25 cellular contexts compared by ENCODE assay signal in genomic region chr4:155047755-155048154, GRCh38.
DNase-seq lines count a peak whose midpoint lies in the region; ATAC-seq, FAIRE-seq and TF ChIP-seq lines count a peak whose summit lies in the region.
"Had no signal": no experiment of that assay in that cellular context is flagged by ENCODE, and none has a peak within 500 bp of the region (broad histone marks: within the 10 kb centered on the region; RNA-seq: fewer than 3 reads in every experiment).

No MANE protein-coding gene starts in this region.

- BruUV-seq in MCF 10A (replicated peaks; lab: Mats Ljungman, UMichigan), result no TSS peak

- H2AFZ ChIP-seq in neural progenitor cell (replicated peaks), result no peak overlapping the region

- H3K9me3 ChIP-seq in breast epithelium (peaks cover 10 to 11% of the 10 kb centered on the region in 2 donors), neural progenitor cell (ENCODE audit: low read depth) (no peaks in the 10 kb centered on the region), psoas muscle (no peaks in the 10 kb centered on the region)
- H3K9me3 ChIP-seq in naive thymus-derived CD4-positive, alpha-beta T cell (ENCODE audit: control insufficient read depth in 2 of 3, low read length in 3 of 3), result no peaks in the 10 kb centered on the region

- no peak overlapping the region for H3K4me2 ChIP-seq in neural progenitor cell

- no peak for TF ChIP-seq CTCF in MCF 10A (IDR thresholded peaks at IDR 0.05; ENCODE audit: unreplicated experiment)
- TF ChIP-seq CTCF in breast epithelium (IDR thresholded peaks at IDR 0.05), result no peak
- no peak for TF ChIP-seq CTCF in bronchial epithelial cell (IDR thresholded peaks at IDR 0.05; ENCODE audit: insufficient read depth, low read length, severe bottlenecking)
- TF ChIP-seq CTCF in neural progenitor cell (IDR thresholded peaks at IDR 0.05), result no peak
- no peak for TF ChIP-seq CTCF in activated CD8-positive, alpha-beta T cell treated with anti-CD3 and anti-CD28 coated beads for 36 hours (IDR thresholded peaks at IDR 0.05)
- no peak for TF ChIP-seq CTCF in psoas muscle (IDR thresholded peaks at IDR 0.05)

- no peak for ATAC-seq in naive thymus-derived CD4-positive, alpha-beta T cell
- ATAC-seq in activated CD8-positive, alpha-beta T cell treated with anti-CD3 and anti-CD28 coated beads for 36 hours, result no peak
- ATAC-seq in psoas muscle, result no peak
- ATAC-seq: foreskin keratinocyte, mucosa of descending colon had no signal

- H3K27ac ChIP-seq in breast epithelium (no peak overlapping the region), neural progenitor cell (no peak overlapping the region), psoas muscle (no peak overlapping the region)
- H3K27ac ChIP-seq in naive thymus-derived CD4-positive, alpha-beta T cell (ENCODE audit: low read depth, low read length), result no peak overlapping the region
- H3K27ac ChIP-seq: 22Rv1, foreskin keratinocyte, spleen had no signal

- H3K4me3 ChIP-seq in breast epithelium, result no peak overlapping the region
- no peak overlapping the region for H3K4me3 ChIP-seq in bronchial epithelial cell (ENCODE audit: low read depth, low read length)
- H3K4me3 ChIP-seq in naive thymus-derived CD4-positive, alpha-beta T cell (ENCODE audit: low read length), result no peak overlapping the region
- H3K4me3 ChIP-seq in neural progenitor cell, result no peak overlapping the region
- no peak overlapping the region for H3K4me3 ChIP-seq in psoas muscle
- H3K4me3 ChIP-seq: mucosa of descending colon, spleen had no signal

- WGBS in psoas muscle, 3 donors, result 65 to 73% (median 71%) methylated on average over 2 of the region's 2 CpGs

- H3K36me3 Mint-ChIP-seq in MCF 10A (ENCODE audit: insufficient read depth, unreplicated experiment) (peaks cover 2% of the 10 kb centered on the region), neural progenitor cell (no peaks in the 10 kb centered on the region)
- H3K36me3 Mint-ChIP-seq in naive thymus-derived CD4-positive, alpha-beta T cell, result no peaks in the 10 kb centered on the region
- no peaks in the 10 kb centered on the region for H3K36me3 Mint-ChIP-seq in activated CD8-positive, alpha-beta T cell treated with anti-CD3 and anti-CD28 coated beads for 36 hours (ENCODE audit: low read depth)
- H3K36me3 Mint-ChIP-seq: CD4-positive, alpha-beta memory T cell had no signal

- FAIRE-seq in bronchial epithelial cell (lab: Jason Lieb, UNC), result no peak

- H3K36me3 ChIP-seq in breast epithelium, result no peaks in the 10 kb centered on the region
- H3K36me3 ChIP-seq in bronchial epithelial cell (ENCODE audit: control insufficient read depth, insufficient read depth, low read length), result no peaks in the 10 kb centered on the region
- no peaks in the 10 kb centered on the region for H3K36me3 ChIP-seq in naive thymus-derived CD4-positive, alpha-beta T cell (ENCODE audit: control insufficient read depth in 2 of 3, insufficient read depth in 3 of 3, low read length in 3 of 3)
- no peaks in the 10 kb centered on the region for H3K36me3 ChIP-seq in neural progenitor cell
- no peaks in the 10 kb centered on the region for H3K36me3 ChIP-seq in psoas muscle (ENCODE audit: insufficient read depth in 1 of 2, low read depth in 1 of 2)
- H3K36me3 ChIP-seq: spleen had no signal

- H3K9me3 Mint-ChIP-seq in MCF 10A (ENCODE audit: unreplicated experiment) (no peaks in the 10 kb centered on the region), neural progenitor cell (peaks cover 11% of the 10 kb centered on the region)
- peaks cover 0 to 6% (median under 1%) of the 10 kb centered on the region in 11 donors for H3K9me3 Mint-ChIP-seq in naive thymus-derived CD4-positive, alpha-beta T cell
- H3K9me3 Mint-ChIP-seq in activated CD8-positive, alpha-beta T cell treated with anti-CD3 and anti-CD28 coated beads for 36 hours, result no peaks in the 10 kb centered on the region

- H3K27me3 Mint-ChIP-seq in MCF 10A (ENCODE audit: insufficient read depth, unreplicated experiment) (no peaks in the 10 kb centered on the region), neural progenitor cell (ENCODE audit: insufficient read depth, low read depth) (no peaks in the 10 kb centered on the region)
- peaks cover 0 to 8% (median 0%) of the 10 kb centered on the region in 5 donors for H3K27me3 Mint-ChIP-seq in naive thymus-derived CD4-positive, alpha-beta T cell
- H3K27me3 Mint-ChIP-seq in activated CD8-positive, alpha-beta T cell treated with anti-CD3 and anti-CD28 coated beads for 36 hours, result no peaks in the 10 kb centered on the region
- H3K27me3 Mint-ChIP-seq: CD4-positive, alpha-beta memory T cell had no signal

- H3K79me2 ChIP-seq in neural progenitor cell (ENCODE audit: low read depth), result no peaks in the 10 kb centered on the region

- H3K27ac Mint-ChIP-seq in MCF 10A (ENCODE audit: low read depth, unreplicated experiment) (no peak overlapping the region), neural progenitor cell (no peak overlapping the region)
- H3K27ac Mint-ChIP-seq in naive thymus-derived CD4-positive, alpha-beta T cell, result no peak overlapping the region
- no peak overlapping the region for H3K27ac Mint-ChIP-seq in activated CD8-positive, alpha-beta T cell treated with anti-CD3 and anti-CD28 coated beads for 36 hours
- H3K27ac Mint-ChIP-seq: CD4-positive, alpha-beta memory T cell had no signal

- DNase-seq in MCF 10A (ENCODE audit: unreplicated experiment) (peak; percentile 3), breast epithelium (ENCODE audit: low spot score in 2 of 2) (no peak), bronchial epithelial cell (ENCODE audit: low read depth) (peak; percentile 55), fibroblast of the conjunctiva (ENCODE audit: low read depth) (peak; percentile 10), neural progenitor cell (ENCODE audit: low spot score) (no peak), psoas muscle (no peak)
- DNase-seq in naive thymus-derived CD4-positive, alpha-beta T cell, result no peak
- DNase-seq in activated CD8-positive, alpha-beta T cell treated with anti-CD3 and anti-CD28 coated beads for 36 hours, result no peak
- DNase-seq: activated naive CD4-positive, alpha-beta T cell treated with Interleukin-2 at 50 U/mL for 16 hours; activated T-cell treated with anti-CD3 and anti-CD28 coated beads, Interleukin-2, amount 50 U/mL, for 48 hours; CD4-positive, alpha-beta memory T cell; hypothalamus; islet precursor cell; Kasumi-1; mucosa of descending colon; NCI-H1092; NCI-H1930; NCI-H2227 treated with DMSO at 0.1 percent for 48 hours; NCI-H82; SIG-M5; spleen; stimulated activated CD4-positive, alpha-beta T cell treated with anti-CD3 and anti-CD28 coated beads, Interleukin-4, amount 100 ng/mL, for 24 hours; stimulated activated naive CD4-positive, alpha-beta T cell treated with Interleukin-2 at 50 U/mL for 16 hours had no signal

- CTCF ChIA-PET in MCF 10A (lab: Yijun Ruan, JAX), result interaction anchor here (0.7 to 1.4 kb wide), 4 partner anchors 13 to 255 kb away, joined by 3 to 4 read pairs (median 3); no protein-coding TSS in a partner anchor
- CTCF ChIA-PET in naive thymus-derived CD4-positive, alpha-beta T cell (lab: Charles Lee), result no interaction called here
- CTCF ChIA-PET in activated CD8-positive, alpha-beta T cell treated with anti-CD3 and anti-CD28 coated beads for 36 hours (lab: Charles Lee), result no interaction called here

- no peak for TF ChIP-seq POLR2A in breast epithelium (IDR thresholded peaks at IDR 0.05)

- H3F3A ChIP-seq in neural progenitor cell (ENCODE audit: low read depth), result no peaks in the 10 kb centered on the region

- H3K4me1 Mint-ChIP-seq in MCF 10A (ENCODE audit: insufficient read depth, unreplicated experiment) (no peaks in the 10 kb centered on the region), neural progenitor cell (no peaks in the 10 kb centered on the region)
- no peaks in the 10 kb centered on the region for H3K4me1 Mint-ChIP-seq in naive thymus-derived CD4-positive, alpha-beta T cell
- H3K4me1 Mint-ChIP-seq in activated CD8-positive, alpha-beta T cell treated with anti-CD3 and anti-CD28 coated beads for 36 hours (ENCODE audit: low read depth), result no peaks in the 10 kb centered on the region
- H3K4me1 Mint-ChIP-seq: CD4-positive, alpha-beta memory T cell had no signal

- H3K4me1 ChIP-seq in breast epithelium (no peaks in the 10 kb centered on the region), neural progenitor cell (no peaks in the 10 kb centered on the region), psoas muscle (no peaks in the 10 kb centered on the region)
- no peaks in the 10 kb centered on the region for H3K4me1 ChIP-seq in naive thymus-derived CD4-positive, alpha-beta T cell (ENCODE audit: control insufficient read depth in 2 of 2, insufficient read depth in 2 of 2, low read length in 2 of 2)
- H3K4me1 ChIP-seq: foreskin keratinocyte, spleen had no signal

- no peak overlapping the region for H3K9ac ChIP-seq in neural progenitor cell

- no peaks in the 10 kb centered on the region for H4K20me1 ChIP-seq in neural progenitor cell (ENCODE audit: low read depth)

- H3K4me3 Mint-ChIP-seq in MCF 10A (ENCODE audit: unreplicated experiment), result no peak overlapping the region
- no peak overlapping the region for H3K4me3 Mint-ChIP-seq in naive thymus-derived CD4-positive, alpha-beta T cell
- no peak overlapping the region for H3K4me3 Mint-ChIP-seq in neural progenitor cell
- no peak overlapping the region for H3K4me3 Mint-ChIP-seq in activated CD8-positive, alpha-beta T cell treated with anti-CD3 and anti-CD28 coated beads for 36 hours
- H3K4me3 Mint-ChIP-seq: CD4-positive, alpha-beta memory T cell had no signal

- intact Hi-C loops in MCF 10A (cut with micrococcal nuclease), result no loop called here
- intact Hi-C loops in breast epithelium (cut with DNase I; ENCODE audit: low total_unique reads), result no loop called here
- intact Hi-C loops in naive thymus-derived CD4-positive, alpha-beta T cell (cut with micrococcal nuclease), result no loop called here
- intact Hi-C loops in activated CD8-positive, alpha-beta T cell treated with anti-CD3 and anti-CD28 coated beads for 36 hours (cut with micrococcal nuclease), result no loop called here
- intact Hi-C loops in psoas muscle (cut with DNase I), result no loop called here

- POLR2A ChIA-PET in MCF 10A (lab: Yijun Ruan, JAX), result interaction anchor here (1.0 kb wide), 1 partner anchor 9 kb away, joined by 3 read pairs; no protein-coding TSS in a partner anchor
- POLR2A ChIA-PET in naive thymus-derived CD4-positive, alpha-beta T cell (lab: Charles Lee), result no interaction called here
- POLR2A ChIA-PET in activated CD8-positive, alpha-beta T cell treated with anti-CD3 and anti-CD28 coated beads for 36 hours (lab: Charles Lee), result interaction anchor here (0.8 kb wide), 1 partner anchor 11 kb away, joined by 4 read pairs; no protein-coding TSS in a partner anchor

- H3K27me3 ChIP-seq in breast epithelium (no peaks in the 10 kb centered on the region), bronchial epithelial cell (ENCODE audit: control insufficient read depth, insufficient read depth, low read length) (no peaks in the 10 kb centered on the region), neural progenitor cell (no peaks in the 10 kb centered on the region), psoas muscle (ENCODE audit: insufficient read depth in 3 of 3, low read length in 2 of 3) (no peaks in the 10 kb centered on the region)
- no peaks in the 10 kb centered on the region for H3K27me3 ChIP-seq in naive thymus-derived CD4-positive, alpha-beta T cell (ENCODE audit: control insufficient read depth in 2 of 2, insufficient read depth in 2 of 2, low read length in 2 of 2)
- H3K27me3 ChIP-seq: foreskin keratinocyte, spleen had no signal

Comparison
In these comparisons a context has a peak if more than half of its experiments do, and no peak if none do; other contexts are left out.
1. DNase-seq: peak in MCF 10A (single experiment), bronchial epithelial cell (single experiment) and fibroblast of the conjunctiva (single experiment); none in breast epithelium (0 of 2), naive thymus-derived CD4-positive, alpha-beta T cell (0 of 9), neural progenitor cell (single experiment), activated CD8-positive, alpha-beta T cell treated with anti-CD3 and anti-CD28 coated beads for 36 hours (single experiment) and psoas muscle (0 of 2).